In the genomic region with DNA sequence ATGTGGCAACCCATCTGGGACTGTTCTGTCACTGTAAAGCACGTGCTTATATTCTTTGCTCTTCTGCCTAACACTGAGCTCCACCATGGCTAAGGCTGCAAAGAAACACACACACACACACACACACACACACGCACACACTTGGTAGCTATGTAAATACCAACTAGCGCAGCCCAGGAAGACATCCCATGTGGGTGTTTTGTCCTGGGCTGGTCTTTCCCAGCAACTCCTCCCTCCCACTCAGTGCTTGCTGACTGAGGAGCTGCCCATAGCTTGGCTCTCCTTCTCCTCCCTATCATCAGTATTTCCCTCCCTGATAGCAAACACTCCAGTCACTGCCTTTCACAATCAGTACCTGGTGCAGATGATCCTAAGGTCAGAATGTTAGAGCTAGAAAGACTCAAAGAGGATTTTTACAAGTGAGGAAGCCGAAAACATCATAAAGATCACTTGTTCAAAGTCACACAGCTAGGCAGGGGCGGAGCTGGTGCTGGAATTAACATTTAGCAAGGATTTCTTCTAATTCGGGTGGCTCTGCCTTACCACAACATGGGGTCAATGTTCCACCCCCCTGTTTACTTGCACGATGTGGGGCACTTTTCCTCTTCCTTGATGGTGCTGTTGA, we compare ENCODE assay signal across 10 cellular contexts.
DNase-seq lines count a peak whose midpoint lies in the region; ATAC-seq and TF ChIP-seq lines count a peak whose summit lies in the region.
"Had no signal": no experiment of that assay in that cellular context is flagged by ENCODE, and none has a peak within 500 bp of the region (broad histone marks: within the 10 kb centered on the region; RNA-seq: fewer than 3 reads in every experiment).

No MANE protein-coding gene starts in this region.

- DNase-seq in AG08396 (ENCODE audit: low spot score) (peak; percentile 35), NCI-H146 treated with DMSO at 0.1 percent for 48 hours (lab: John Stamatoyannopoulos, UW; ENCODE audit: unreplicated experiment) (peak; percentile 85), cardiac fibroblast (ENCODE audit: low read depth in 2 of 2) (peak; percentile 72 to 96), right lobe of liver (peak; percentile 67 to 77 (median 75)), OCI-M1 (lab: John Stamatoyannopoulos, UW) (no peak), superior temporal gyrus (ENCODE audit: extremely low spot score) (no peak), sigmoid colon (no peak)
- DNase-seq: CD8-positive, alpha-beta T cell; MG63 had no signal

- H3K4me3 ChIP-seq in cardiac fibroblast (replicated peaks in 1 of 2; ENCODE audit: low read depth in 2 of 2, low read length in 2 of 2) = no peak overlapping the region
- no peak overlapping the region for H3K4me3 ChIP-seq in right lobe of liver
- H3K4me3 ChIP-seq in sigmoid colon = no peak overlapping the region
- H3K4me3 ChIP-seq: MG63 had no signal

- H3K27ac ChIP-seq in right lobe of liver = no peak overlapping the region
- H3K27ac ChIP-seq in sigmoid colon = no peak overlapping the region

- H3K4me1 ChIP-seq in right lobe of liver = peaks cover 0 to 7% (median 0%) of the 10 kb centered on the region in 4 donors
- H3K4me1 ChIP-seq in sigmoid colon = peaks cover 0 to 23% (median 16%) of the 10 kb centered on the region in 4 donors

- TF ChIP-seq POLR2A in right lobe of liver (IDR thresholded peaks at IDR 0.05) (no peak), sigmoid colon (IDR thresholded peaks at IDR 0.05) (no peak)

- H3K36me3 ChIP-seq in right lobe of liver (no peaks in the 10 kb centered on the region), sigmoid colon (no peaks in the 10 kb centered on the region)
- H3K36me3 ChIP-seq: MG63 had no signal

- WGBS in right lobe of liver (ENCODE audit: insufficient coverage, low coverage, low lambda C conversion rate, missing lambda C conversion rate) = 31% methylated on average over 6 of the region's 7 CpGs
- 16 to 66% methylated on average over 7 of the region's 7 CpGs for WGBS in sigmoid colon, 2 donors

- H3K27me3 ChIP-seq in right lobe of liver (no peaks in the 10 kb centered on the region), sigmoid colon (no peaks in the 10 kb centered on the region)
- H3K27me3 ChIP-seq: MG63 had no signal

- no peaks in the 10 kb centered on the region for H3K9me3 ChIP-seq in right lobe of liver
- H3K9me3 ChIP-seq in sigmoid colon = no peaks in the 10 kb centered on the region
- H3K9me3 ChIP-seq: MG63 had no signal

- TF ChIP-seq CTCF in cardiac fibroblast (IDR thresholded peaks at IDR 0.05; ENCODE audit: low read depth, low read length) = no peak
- no peak for TF ChIP-seq CTCF in right lobe of liver (IDR thresholded peaks at IDR 0.05)
- no peak for TF ChIP-seq CTCF in sigmoid colon (IDR thresholded peaks at IDR 0.05)

- TF ChIP-seq EP300 in sigmoid colon (IDR thresholded peaks at IDR 0.05) = no peak

- peak; percentile 95 to 99 (median 96) for ATAC-seq in right lobe of liver
- ATAC-seq in HG03565 (IDR thresholded peaks at IDR 0.05; ENCODE audit: unreplicated experiment) = no peak
- ATAC-seq: CD8-positive, alpha-beta T cell had no signal

- intact Hi-C loops in right lobe of liver (cut with DNase I) = no loop called here
- intact Hi-C loops in sigmoid colon (cut with DNase I) = no loop called here

Comparison
In these comparisons a context has a peak if more than half of its experiments do, and no peak if none do; other contexts are left out.
1. DNase-seq: peak in AG08396 (single experiment), NCI-H146 treated with DMSO at 0.1 percent for 48 hours (single experiment), cardiac fibroblast (2 of 2) and right lobe of liver (3 of 3); none in OCI-M1 (single experiment), superior temporal gyrus (single experiment) and sigmoid colon (single experiment).